Comparison of ENCODE assay signal across 8 cellular contexts in the genomic region with DNA sequence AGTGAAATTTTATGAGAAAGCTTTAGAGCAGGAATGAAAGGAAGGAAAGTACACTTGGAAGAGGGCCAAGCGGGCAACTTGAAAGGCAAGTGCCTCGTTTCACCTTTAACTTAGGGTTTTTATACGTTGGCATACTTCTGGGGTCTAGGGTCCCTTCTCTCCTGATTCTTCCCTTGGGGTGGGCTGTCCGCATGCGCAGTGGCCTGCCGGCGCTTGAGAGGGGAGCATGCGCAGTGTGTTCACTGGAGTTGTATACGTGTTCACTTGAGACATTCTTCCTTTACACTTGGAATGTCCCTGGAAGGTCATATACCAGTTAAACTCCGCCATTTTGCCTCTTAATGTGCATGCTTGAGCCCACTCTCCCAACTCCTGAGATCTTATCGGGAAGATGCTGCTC. TPM values are rescaled to one million over a fixed set of nuclear protein-coding genes. Genes with fewer than 3 reads are reported as not detected.
"Had no signal": no experiment of that assay in that cellular context is flagged by ENCODE, and none has a peak within 500 bp of the region (broad histone marks: within the 10 kb centered on the region; RNA-seq: fewer than 3 reads in every experiment).

No MANE protein-coding gene starts in this region.

RNA-seq across cellular contexts. Expression of a gene that starts 7.4 kb away (rescaled TPM):
- total RNA-seq: activated naive CD4-positive, alpha-beta T cell treated with anti-CD3 and anti-CD28 coated beads for 36 hours; activated naive CD4-positive, alpha-beta T cell treated with anti-CD3 and anti-CD28 coated beads, Interleukin-2, amount 50 U/mL, for 72 hours; activated naive CD8-positive, alpha-beta T cell treated with anti-CD3 and anti-CD28 coated beads for 36 hours; activated naive CD8-positive, alpha-beta T cell treated with anti-CD3 and anti-CD28 coated beads, Interleukin-2, amount 10 ng/mL, durations not matched to agents 7 days and 5 days; activated T-helper 1 cell treated with anti-CD3 and anti-CD28 coated beads, Interleukin-12 subunit alpha, Interleukin-12 subunit beta, Interleukin-2, Interleukin-4 antibody, amounts not matched to agents 30 ng/mL and 10 ng/mL and 1 ng/mL, durations not matched to agents 14 hours and 24 hours and 36 hours; activated T-helper 2 cell treated with anti-CD3 and anti-CD28 coated beads, Interferon-gamma antibody, Interleukin-2, Interleukin-4, amounts not matched to agents 10 μg/mL and 5 μg/mL and 100 μg/mL, durations not matched to agents 14 hours and 24 hours and 36 hours; astrocyte; cardiac muscle cell had no signal

RNA-seq across cellular contexts. Expression of a gene that starts 7.8 kb away (rescaled TPM):
- total RNA-seq: activated naive CD4-positive, alpha-beta T cell treated with anti-CD3 and anti-CD28 coated beads for 36 hours; activated naive CD4-positive, alpha-beta T cell treated with anti-CD3 and anti-CD28 coated beads, Interleukin-2, amount 50 U/mL, for 72 hours; activated naive CD8-positive, alpha-beta T cell treated with anti-CD3 and anti-CD28 coated beads for 36 hours; activated naive CD8-positive, alpha-beta T cell treated with anti-CD3 and anti-CD28 coated beads, Interleukin-2, amount 10 ng/mL, durations not matched to agents 7 days and 5 days; activated T-helper 1 cell treated with anti-CD3 and anti-CD28 coated beads, Interleukin-12 subunit alpha, Interleukin-12 subunit beta, Interleukin-2, Interleukin-4 antibody, amounts not matched to agents 30 ng/mL and 10 ng/mL and 1 ng/mL, durations not matched to agents 14 hours and 24 hours and 36 hours; activated T-helper 2 cell treated with anti-CD3 and anti-CD28 coated beads, Interferon-gamma antibody, Interleukin-2, Interleukin-4, amounts not matched to agents 10 μg/mL and 5 μg/mL and 100 μg/mL, durations not matched to agents 14 hours and 24 hours and 36 hours had no signal
